8 cellular contexts compared by ENCODE assay signal in the genomic region with DNA sequence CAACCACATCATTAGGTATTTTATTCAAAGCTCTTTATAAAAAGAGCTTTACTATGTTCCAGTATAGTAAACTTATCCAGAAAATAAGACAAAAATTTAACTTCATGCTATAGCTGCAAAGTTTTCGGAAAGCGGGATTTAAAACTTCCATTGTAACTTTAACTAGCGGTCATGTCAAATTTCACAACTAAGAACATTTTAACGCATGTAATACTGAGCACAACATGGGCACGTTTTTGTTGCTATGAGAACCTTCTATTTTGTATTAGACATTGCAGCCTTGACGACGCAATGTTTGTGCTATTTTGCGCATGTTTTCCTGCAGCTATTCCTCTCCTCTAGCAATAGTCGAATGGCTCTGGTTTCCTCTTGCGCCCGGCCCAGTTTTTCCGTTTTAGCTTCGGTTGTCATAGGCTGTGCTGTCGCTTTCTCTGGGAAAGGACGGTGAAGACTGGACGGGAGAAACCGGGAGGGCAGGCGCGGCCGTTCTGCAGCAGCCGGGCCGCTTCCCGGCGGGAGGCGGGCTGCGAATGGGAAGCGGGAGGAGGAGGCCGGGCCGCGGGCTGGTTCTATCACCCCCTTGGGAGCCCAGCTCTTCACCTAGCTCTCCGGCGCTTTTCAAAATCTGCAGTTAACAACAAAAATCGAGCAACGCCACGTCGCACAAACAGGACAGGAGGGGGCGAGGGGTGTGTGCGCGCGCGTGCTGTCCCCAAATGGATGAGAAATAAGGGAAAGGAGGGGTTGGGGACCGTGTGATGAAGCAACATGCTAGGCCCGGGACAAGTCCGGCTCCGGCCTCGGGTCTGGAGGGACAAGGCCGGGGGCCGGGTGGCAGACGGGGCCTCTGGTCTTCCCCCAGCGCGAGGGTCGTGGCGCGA.
DNase-seq lines count a peak whose midpoint lies in the region; ATAC-seq and TF ChIP-seq lines count a peak whose summit lies in the region.

No MANE protein-coding gene starts in this region.

- POLR2A ChIA-PET in activated CD4-positive, alpha-beta memory T cell treated with anti-CD3 and anti-CD28 coated beads, Interleukin-2, amount 10 ng/mL, durations not matched to agents 7 days and 5 days (lab: Charles Lee), result interaction anchor here (0.7 to 6.0 kb wide), 11 partner anchors 52 to 985 kb away, joined by 3 to 146 read pairs (median 4); a partner anchor contains a TSS

- H3K4me3 Mint-ChIP-seq in activated CD4-positive, alpha-beta memory T cell treated with anti-CD3 and anti-CD28 coated beads, Interleukin-2, amount 10 ng/mL, durations not matched to agents 7 days and 5 days, result peak overlapping the region; percentile 84
- peak overlapping the region; percentile 99 for H3K4me3 Mint-ChIP-seq in memory B cell

- ATAC-seq in HG03460 (IDR thresholded peaks at IDR 0.05; ENCODE audit: unreplicated experiment) (peak; percentile 20), memory B cell (ENCODE audit: low read depth) (peak; percentile 29)

- H3K27me3 Mint-ChIP-seq in activated CD4-positive, alpha-beta memory T cell treated with anti-CD3 and anti-CD28 coated beads, Interleukin-2, amount 10 ng/mL, durations not matched to agents 7 days and 5 days, result no peaks in the 10 kb centered on the region
- no peaks in the 10 kb centered on the region for H3K27me3 Mint-ChIP-seq in memory B cell

- H3K4me1 Mint-ChIP-seq in activated CD4-positive, alpha-beta memory T cell treated with anti-CD3 and anti-CD28 coated beads, Interleukin-2, amount 10 ng/mL, durations not matched to agents 7 days and 5 days, result peaks cover 22% of the 10 kb centered on the region
- H3K4me1 Mint-ChIP-seq in memory B cell, result peaks cover 7% of the 10 kb centered on the region

- CTCF ChIA-PET in activated CD4-positive, alpha-beta memory T cell treated with anti-CD3 and anti-CD28 coated beads, Interleukin-2, amount 10 ng/mL, durations not matched to agents 7 days and 5 days (lab: Charles Lee), result interaction anchor here (0.6 to 1.5 kb wide), 7 partner anchors 9 to 1595 kb away, joined by 3 to 6 read pairs (median 3); no protein-coding TSS in a partner anchor

- H3K36me3 Mint-ChIP-seq in activated CD4-positive, alpha-beta memory T cell treated with anti-CD3 and anti-CD28 coated beads, Interleukin-2, amount 10 ng/mL, durations not matched to agents 7 days and 5 days (ENCODE audit: low read depth), result peaks cover 6% of the 10 kb centered on the region
- peaks cover 1% of the 10 kb centered on the region for H3K36me3 Mint-ChIP-seq in memory B cell

- DNase-seq in Ammon's horn (ENCODE audit: low spot score) (peak; percentile 81), NCI-H510A treated with DMSO at 0.1 percent for 48 hours (lab: John Stamatoyannopoulos, UW) (peak; percentile 76), memory B cell (ENCODE audit: low spot score in 2 of 2) (peak in 1 of 2 donors; percentile 67)
- peak; percentile 58 for DNase-seq in activated CD4-positive, alpha-beta memory T cell treated with anti-CD3 and anti-CD28 coated beads, Interleukin-2, amount 10 ng/mL, durations not matched to agents 7 days and 5 days
- DNase-seq in effector CD8-positive, alpha-beta T cell (lab: John Stamatoyannopoulos, UW), result peak; percentile 56
- peak; percentile 19 for DNase-seq in stimulated activated CD8-positive, alpha-beta memory T cell treated with anti-CD3 and anti-CD28 coated beads, Interleukin-15, amount 100 ng/mL, for 1 hour (ENCODE audit: low read depth)

- TF ChIP-seq POLR2A in GM19099 (IDR thresholded peaks at IDR 0.05; ENCODE audit: extremely low read depth, insufficient read length, low read depth), result peak; percentile 53

- peak overlapping the region; percentile 82 for H3K27ac Mint-ChIP-seq in activated CD4-positive, alpha-beta memory T cell treated with anti-CD3 and anti-CD28 coated beads, Interleukin-2, amount 10 ng/mL, durations not matched to agents 7 days and 5 days
- peak overlapping the region; percentile 100 for H3K27ac Mint-ChIP-seq in memory B cell

- H3K9me3 Mint-ChIP-seq in activated CD4-positive, alpha-beta memory T cell treated with anti-CD3 and anti-CD28 coated beads, Interleukin-2, amount 10 ng/mL, durations not matched to agents 7 days and 5 days, result no peaks in the 10 kb centered on the region
- H3K9me3 Mint-ChIP-seq in memory B cell, result no peaks in the 10 kb centered on the region
